In genomic region chr3:171407746-171408145, GRCh38 we compare ENCODE assay signal across 1 cellular context.
A peak's percentile ranks its signal among the peaks of the same experiment; 100 is the strongest.
TF ChIP-seq lines count a peak whose summit lies in the region.

No MANE protein-coding gene starts in this region.

TF ChIP-seq in endothelial cell of umbilical vein, 7 proteins besides CTCF, POLR2A, EP300 and RAD21 (continued from another document):
- TF ChIP-seq EZH2 (IDR thresholded peaks at IDR 0.05; ENCODE audit: borderline replicate concordance, low read depth, low read length, severe bottlenecking) (no peak), POLR2AphosphoS5 (IDR thresholded peaks at IDR 0.05; ENCODE audit: insufficient read depth, low read depth, low read length) (no peak), MAX (IDR thresholded peaks at IDR 0.05; ENCODE audit: insufficient read depth, insufficient read length) (no peak), JUN (IDR thresholded peaks at IDR 0.05; ENCODE audit: borderline replicate concordance, insufficient read depth, insufficient read length, low read depth) (no peak), FOS (IDR thresholded peaks at IDR 0.05; ENCODE audit: borderline replicate concordance, insufficient read depth, low read length) (peak; percentile 57), GATA2 (IDR thresholded peaks at IDR 0.05; ENCODE audit: insufficient read depth, insufficient read length, low read depth, low read length) (no peak)
TF ChIP-seq in endothelial cell of umbilical vein: peak in this region for 1.
